27 cellular contexts compared by ENCODE assay signal in the genomic region with DNA sequence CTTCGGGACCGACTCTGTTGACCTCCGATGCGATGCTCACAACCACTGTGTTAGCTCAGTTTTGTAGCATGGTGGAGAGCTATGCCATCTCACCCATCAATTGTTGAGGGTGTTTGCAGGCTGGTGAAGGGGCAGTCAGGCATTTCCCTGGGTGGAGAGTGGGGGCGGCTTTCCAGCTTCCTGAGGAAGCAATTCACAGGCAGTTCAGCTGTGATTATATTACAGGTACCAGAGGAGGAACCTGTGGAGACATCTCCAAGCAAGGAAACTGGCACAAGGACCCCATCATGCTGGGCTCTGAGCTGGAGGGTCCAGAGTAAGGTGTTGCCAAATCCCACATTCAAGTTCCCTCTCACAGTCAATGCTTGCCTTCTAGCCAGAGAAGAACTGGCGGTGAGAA.
"Had no signal": no experiment of that assay in that cellular context is flagged by ENCODE, and none has a peak within 500 bp of the region (broad histone marks: within the 10 kb centered on the region; RNA-seq: fewer than 3 reads in every experiment).

No MANE protein-coding gene starts in this region.

- H3K4me3 ChIP-seq: left ventricle myocardium inferior, lung, mucosa of descending colon, pancreas, prostate gland, skin epidermis, stomach, testis, thyroid gland, transverse colon, upper lobe of left lung had no signal

- H3K9me3 ChIP-seq: mucosa of descending colon, pancreas, prostate gland, testis, thyroid gland, transverse colon, upper lobe of left lung had no signal

- ATAC-seq: mucosa of descending colon; naive thymus-derived CD4-positive, alpha-beta T cell; natural killer cell treated with Interleukin-12 subunit alpha and Interleukin-12 subunit beta and Interleukin-15 and Interleukin-18, amount 100 ng/mL, for 72 hours; pancreas; right cardiac atrium; sciatic nerve; stimulated activated naive B cell treated with anti-CD40 and anti-IgM and Interleukin-4, amounts not matched to agents 10 μg/mL and 1 μg/mL and 100 μg/mL, for 72 hours; stimulated activated naive CD8-positive, alpha-beta T cell treated with anti-CD3 and anti-CD28 coated beads, Interleukin-15, Interleukin-2, amounts not matched to agents 100 U/mL and 50 U/mL, for 24 hours had no signal

- H3K36me3 Mint-ChIP-seq: immature natural killer cell; naive thymus-derived CD4-positive, alpha-beta T cell; natural killer cell treated with Interleukin-12 subunit alpha and Interleukin-12 subunit beta and Interleukin-15 and Interleukin-18, amount 100 ng/mL, for 72 hours; stimulated activated naive B cell treated with anti-CD40 and anti-IgM and Interleukin-4, amounts not matched to agents 10 μg/mL and 1 μg/mL and 100 μg/mL, for 72 hours had no signal

- H3K4me1 Mint-ChIP-seq: immature natural killer cell; naive thymus-derived CD4-positive, alpha-beta T cell; stimulated activated naive B cell treated with anti-CD40 and anti-IgM and Interleukin-4, amounts not matched to agents 10 μg/mL and 1 μg/mL and 100 μg/mL, for 72 hours had no signal

- H3K9me3 Mint-ChIP-seq: immature natural killer cell; natural killer cell treated with Interleukin-12 subunit alpha and Interleukin-12 subunit beta and Interleukin-15 and Interleukin-18, amount 100 ng/mL, for 72 hours had no signal

- H3K27ac ChIP-seq: left ventricle myocardium inferior, pancreas, prostate gland, skin epidermis, stomach, testis, thyroid gland, transverse colon, upper lobe of left lung had no signal

- H3K27me3 ChIP-seq: pancreas, testis, thyroid gland, transverse colon, upper lobe of left lung had no signal

- H3K4me3 Mint-ChIP-seq: immature natural killer cell; naive thymus-derived CD4-positive, alpha-beta T cell; natural killer cell treated with Interleukin-12 subunit alpha and Interleukin-12 subunit beta and Interleukin-15 and Interleukin-18, amount 100 ng/mL, for 72 hours; stimulated activated naive B cell treated with anti-CD40 and anti-IgM and Interleukin-4, amounts not matched to agents 10 μg/mL and 1 μg/mL and 100 μg/mL, for 72 hours had no signal

- H3K4me1 ChIP-seq: left ventricle myocardium inferior, pancreas, prostate gland, stomach, testis, thyroid gland, transverse colon, upper lobe of left lung had no signal

- H3K36me3 ChIP-seq: left ventricle myocardium inferior, pancreas, prostate gland, stomach, thyroid gland, transverse colon, upper lobe of left lung had no signal

- H3K27ac Mint-ChIP-seq: immature natural killer cell; naive thymus-derived CD4-positive, alpha-beta T cell; natural killer cell treated with Interleukin-12 subunit alpha and Interleukin-12 subunit beta and Interleukin-15 and Interleukin-18, amount 100 ng/mL, for 72 hours; stimulated activated naive B cell treated with anti-CD40 and anti-IgM and Interleukin-4, amounts not matched to agents 10 μg/mL and 1 μg/mL and 100 μg/mL, for 72 hours had no signal

- DNase-seq: hypothalamus; immature natural killer cell; left ventricle myocardium inferior; mesendoderm; midbrain; mucosa of descending colon; naive thymus-derived CD4-positive, alpha-beta T cell; pancreas; posterior cingulate gyrus; retina; right cardiac atrium; stimulated activated CD4-positive, alpha-beta T cell treated with anti-CD3 and anti-CD28 coated beads, Interleukin-12 subunit alpha, Interleukin-12 subunit beta, amount 100 ng/mL, for 4 hours; stimulated activated CD4-positive, alpha-beta T cell treated with anti-CD3 and anti-CD28 coated beads, Interleukin-15, amount 100 ng/mL, for 24 hours; stimulated activated CD4-positive, alpha-beta T cell treated with anti-CD3 and anti-CD28 coated beads, Interleukin-2, amount 100 ng/mL, for 24 hours; stimulated activated CD4-positive, alpha-beta T cell treated with anti-CD3 and anti-CD28 coated beads, Interleukin-4, amount 100 ng/mL, for 1 hour; stimulated activated naive B cell treated with anti-CD40 and anti-IgM and Interleukin-4, amounts not matched to agents 10 μg/mL and 1 μg/mL and 100 μg/mL, for 72 hours; stimulated activated naive CD8-positive, alpha-beta T cell treated with anti-CD3 and anti-CD28 coated beads, Interleukin-15, Interleukin-2, amounts not matched to agents 100 U/mL and 50 U/mL, for 24 hours; stomach; testis; thyroid gland; transverse colon; upper lobe of left lung had no signal
